ENCODE assay signal across 14 cellular contexts in genomic region chr2:74708296-74708695, GRCh38.
"Had no signal": no experiment of that assay in that cellular context is flagged by ENCODE, and none has a peak within 500 bp of the region (broad histone marks: within the 10 kb centered on the region; RNA-seq: fewer than 3 reads in every experiment).

No MANE protein-coding gene starts in this region.

- H3K36me3 ChIP-seq: brain microvascular endothelial cell, right atrium auricular region, tibial artery had no signal

- H3K27me3 ChIP-seq: brain microvascular endothelial cell, right atrium auricular region, tibial artery had no signal

- H3K27ac ChIP-seq: brain microvascular endothelial cell, right atrium auricular region, tibial artery had no signal

- ATAC-seq: natural killer cell; stimulated activated effector memory CD8-positive, alpha-beta T cell treated with anti-CD3 and anti-CD28 coated beads, Interleukin-12 subunit alpha, Interleukin-12 subunit beta, amount 100 ng/mL, for 72 hours had no signal

- H3K9me3 ChIP-seq: mucosa of descending colon, right atrium auricular region, tibial artery had no signal

- H3K4me3 ChIP-seq: mucosa of descending colon, right atrium auricular region, tibial artery had no signal

- H3K4me1 ChIP-seq: right atrium auricular region, tibial artery had no signal

- DNase-seq: activated CD4-positive, alpha-beta T cell treated with anti-CD3 and anti-CD28 coated beads, Interleukin-2, amount 10 ng/mL, durations not matched to agents 7 days and 5 days; activated CD4-positive, CD25-positive, alpha-beta regulatory T cell; activated effector memory CD4-positive, alpha-beta T cell treated with anti-CD3 and anti-CD28 coated beads, Interleukin-2, amount 50 U/mL, for 16 hours; effector memory CD4-positive, alpha-beta T cell; glutamatergic neuron; mucosa of descending colon; natural killer cell; posterior cingulate gyrus; small intestine; T-helper 2 cell; tibial artery had no signal
